ENCODE assay signal across 1 cellular context in the genomic region with DNA sequence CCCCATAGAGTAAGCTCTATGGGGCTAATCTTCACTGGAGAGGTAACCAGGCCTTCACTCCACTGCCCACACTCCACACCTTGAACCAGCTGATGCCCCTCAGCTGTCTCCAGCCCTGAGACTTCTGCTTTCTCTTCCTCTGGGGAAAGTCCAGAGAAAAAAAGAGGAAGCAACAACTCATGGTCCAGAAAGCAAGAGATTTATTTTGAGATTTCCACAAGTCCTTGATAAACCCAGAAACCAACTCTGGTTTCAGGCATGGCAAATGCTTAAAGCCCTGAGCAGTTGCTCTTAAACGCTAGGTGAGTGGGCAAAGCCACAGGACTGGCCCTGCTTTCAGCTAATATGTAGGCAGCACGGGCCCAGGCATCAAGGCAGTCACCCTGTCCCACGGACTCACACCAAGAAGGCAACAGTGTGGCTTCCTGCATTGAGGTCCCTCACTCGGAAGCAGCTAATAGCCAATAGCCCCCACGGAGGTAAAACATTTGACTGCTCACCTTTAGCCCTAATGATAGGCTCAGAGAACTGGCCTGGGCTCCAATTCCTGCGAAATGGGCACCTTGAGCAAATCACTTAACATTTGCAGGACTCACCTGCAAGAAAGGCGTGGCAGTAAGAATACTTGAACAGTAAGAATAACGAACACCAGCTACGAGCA.
A peak's percentile ranks its signal among the peaks of the same experiment; 100 is the strongest.
TF ChIP-seq lines count a peak whose summit lies in the region.

No MANE protein-coding gene starts in this region.

TF ChIP-seq in GM12878, 131 proteins besides CTCF, POLR2A, EP300 and RAD21 (continued from another document and continues in another):
- TF ChIP-seq, protein P1, sequence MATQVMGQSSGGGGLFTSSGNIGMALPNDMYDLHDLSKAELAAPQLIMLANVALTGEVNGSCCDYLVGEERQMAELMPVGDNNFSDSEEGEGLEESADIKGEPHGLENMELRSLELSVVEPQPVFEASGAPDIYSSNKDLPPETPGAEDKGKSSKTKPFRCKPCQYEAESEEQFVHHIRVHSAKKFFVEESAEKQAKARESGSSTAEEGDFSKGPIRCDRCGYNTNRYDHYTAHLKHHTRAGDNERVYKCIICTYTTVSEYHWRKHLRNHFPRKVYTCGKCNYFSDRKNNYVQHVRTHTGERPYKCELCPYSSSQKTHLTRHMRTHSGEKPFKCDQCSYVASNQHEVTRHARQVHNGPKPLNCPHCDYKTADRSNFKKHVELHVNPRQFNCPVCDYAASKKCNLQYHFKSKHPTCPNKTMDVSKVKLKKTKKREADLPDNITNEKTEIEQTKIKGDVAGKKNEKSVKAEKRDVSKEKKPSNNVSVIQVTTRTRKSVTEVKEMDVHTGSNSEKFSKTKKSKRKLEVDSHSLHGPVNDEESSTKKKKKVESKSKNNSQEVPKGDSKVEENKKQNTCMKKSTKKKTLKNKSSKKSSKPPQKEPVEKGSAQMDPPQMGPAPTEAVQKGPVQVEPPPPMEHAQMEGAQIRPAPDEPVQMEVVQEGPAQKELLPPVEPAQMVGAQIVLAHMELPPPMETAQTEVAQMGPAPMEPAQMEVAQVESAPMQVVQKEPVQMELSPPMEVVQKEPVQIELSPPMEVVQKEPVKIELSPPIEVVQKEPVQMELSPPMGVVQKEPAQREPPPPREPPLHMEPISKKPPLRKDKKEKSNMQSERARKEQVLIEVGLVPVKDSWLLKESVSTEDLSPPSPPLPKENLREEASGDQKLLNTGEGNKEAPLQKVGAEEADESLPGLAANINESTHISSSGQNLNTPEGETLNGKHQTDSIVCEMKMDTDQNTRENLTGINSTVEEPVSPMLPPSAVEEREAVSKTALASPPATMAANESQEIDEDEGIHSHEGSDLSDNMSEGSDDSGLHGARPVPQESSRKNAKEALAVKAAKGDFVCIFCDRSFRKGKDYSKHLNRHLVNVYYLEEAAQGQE (IDR thresholded peaks at IDR 0.05; ENCODE audit: low read depth, low read length): no peak
- TF ChIP-seq CBFB (IDR thresholded peaks at IDR 0.05; ENCODE audit: low read depth) (peak; percentile 49; the same call in 1 of the 2 replicates), ZZZ3 (IDR thresholded peaks at IDR 0.05; ENCODE audit: control insufficient read depth, insufficient read length, low read depth) (no peak), CHD2 (IDR thresholded peaks at IDR 0.05; ENCODE audit: borderline replicate concordance, low read depth, low read length) (no peak), SMAD1 (IDR thresholded peaks at IDR 0.05; ENCODE audit: low read depth, partially characterized antibody) (no peak), MYB (IDR thresholded peaks at IDR 0.05; ENCODE audit: borderline replicate concordance, low read depth, low read length) (no peak), ZNF207 (IDR thresholded peaks at IDR 0.05; ENCODE audit: borderline replicate concordance) (no peak), POLR2AphosphoS2 (IDR thresholded peaks at IDR 0.05; ENCODE audit: low read depth, low read length) (no peak), ZBED1 (IDR thresholded peaks at IDR 0.05; ENCODE audit: borderline replicate concordance) (peak; percentile 56; the same call in 1 of the 2 replicates), HDAC6 (IDR thresholded peaks at IDR 0.05; ENCODE audit: unreplicated experiment) (no peak), FOS (IDR thresholded peaks at IDR 0.05; ENCODE audit: borderline replicate concordance, extremely low read depth, insufficient read length) (no peak), EZH2 (IDR thresholded peaks at IDR 0.05; ENCODE audit: borderline replicate concordance, control insufficient read depth, low read depth, low read length) (no peak)
- TF ChIP-seq, protein P2, sequence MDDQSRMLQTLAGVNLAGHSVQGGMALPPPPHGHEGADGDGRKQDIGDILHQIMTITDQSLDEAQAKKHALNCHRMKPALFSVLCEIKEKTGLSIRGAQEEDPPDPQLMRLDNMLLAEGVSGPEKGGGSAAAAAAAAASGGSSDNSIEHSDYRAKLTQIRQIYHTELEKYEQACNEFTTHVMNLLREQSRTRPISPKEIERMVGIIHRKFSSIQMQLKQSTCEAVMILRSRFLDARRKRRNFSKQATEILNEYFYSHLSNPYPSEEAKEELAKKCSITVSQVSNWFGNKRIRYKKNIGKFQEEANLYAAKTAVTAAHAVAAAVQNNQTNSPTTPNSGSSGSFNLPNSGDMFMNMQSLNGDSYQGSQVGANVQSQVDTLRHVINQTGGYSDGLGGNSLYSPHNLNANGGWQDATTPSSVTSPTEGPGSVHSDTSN (IDR thresholded peaks at IDR 0.05; ENCODE audit: insufficient replicate concordance, low read depth, low read length): peak; percentile 83
- TF ChIP-seq, protein P3, sequence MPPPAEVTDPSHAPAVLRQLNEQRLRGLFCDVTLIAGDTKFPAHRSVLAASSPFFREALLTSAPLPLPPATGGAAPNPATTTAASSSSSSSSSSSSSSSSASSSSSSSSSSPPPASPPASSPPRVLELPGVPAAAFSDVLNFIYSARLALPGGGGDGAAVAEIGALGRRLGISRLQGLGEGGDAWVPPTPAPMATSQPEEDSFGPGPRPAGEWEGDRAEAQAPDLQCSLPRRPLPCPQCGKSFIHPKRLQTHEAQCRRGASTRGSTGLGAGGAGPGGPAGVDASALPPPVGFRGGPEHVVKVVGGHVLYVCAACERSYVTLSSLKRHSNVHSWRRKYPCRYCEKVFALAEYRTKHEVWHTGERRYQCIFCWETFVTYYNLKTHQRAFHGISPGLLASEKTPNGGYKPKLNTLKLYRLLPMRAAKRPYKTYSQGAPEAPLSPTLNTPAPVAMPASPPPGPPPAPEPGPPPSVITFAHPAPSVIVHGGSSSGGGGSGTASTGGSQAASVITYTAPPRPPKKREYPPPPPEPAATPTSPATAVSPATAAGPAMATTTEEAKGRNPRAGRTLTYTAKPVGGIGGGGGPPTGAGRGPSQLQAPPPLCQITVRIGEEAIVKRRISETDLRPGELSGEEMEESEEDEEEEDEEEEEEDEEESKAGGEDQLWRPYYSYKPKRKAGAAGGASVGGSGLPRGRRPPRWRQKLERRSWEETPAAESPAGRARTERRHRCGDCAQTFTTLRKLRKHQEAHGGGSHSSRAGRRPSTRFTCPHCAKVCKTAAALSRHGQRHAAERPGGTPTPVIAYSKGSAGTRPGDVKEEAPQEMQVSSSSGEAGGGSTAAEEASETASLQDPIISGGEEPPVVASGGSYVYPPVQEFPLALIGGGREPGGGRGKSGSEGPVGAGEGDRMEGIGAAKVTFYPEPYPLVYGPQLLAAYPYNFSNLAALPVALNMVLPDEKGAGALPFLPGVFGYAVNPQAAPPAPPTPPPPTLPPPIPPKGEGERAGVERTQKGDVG (CRISPR knock-in tag; IDR thresholded peaks at IDR 0.05): no peak
- TF ChIP-seq, protein P4, sequence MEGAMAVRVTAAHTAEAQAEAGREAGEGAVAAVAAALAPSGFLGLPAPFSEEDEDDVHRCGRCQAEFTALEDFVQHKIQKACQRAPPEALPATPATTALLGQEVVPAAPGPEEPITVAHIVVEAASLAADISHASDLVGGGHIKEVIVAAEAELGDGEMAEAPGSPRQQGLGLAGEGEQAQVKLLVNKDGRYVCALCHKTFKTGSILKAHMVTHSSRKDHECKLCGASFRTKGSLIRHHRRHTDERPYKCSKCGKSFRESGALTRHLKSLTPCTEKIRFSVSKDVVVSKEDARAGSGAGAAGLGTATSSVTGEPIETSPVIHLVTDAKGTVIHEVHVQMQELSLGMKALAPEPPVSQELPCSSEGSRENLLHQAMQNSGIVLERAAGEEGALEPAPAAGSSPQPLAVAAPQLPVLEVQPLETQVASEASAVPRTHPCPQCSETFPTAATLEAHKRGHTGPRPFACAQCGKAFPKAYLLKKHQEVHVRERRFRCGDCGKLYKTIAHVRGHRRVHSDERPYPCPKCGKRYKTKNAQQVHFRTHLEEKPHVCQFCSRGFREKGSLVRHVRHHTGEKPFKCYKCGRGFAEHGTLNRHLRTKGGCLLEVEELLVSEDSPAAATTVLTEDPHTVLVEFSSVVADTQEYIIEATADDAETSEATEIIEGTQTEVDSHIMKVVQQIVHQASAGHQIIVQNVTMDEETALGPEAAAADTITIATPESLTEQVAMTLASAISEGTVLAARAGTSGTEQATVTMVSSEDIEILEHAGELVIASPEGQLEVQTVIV (IDR thresholded peaks at IDR 0.05; ENCODE audit: borderline replicate concordance, partially characterized antibody): no peak
- TF ChIP-seq, protein P5, sequence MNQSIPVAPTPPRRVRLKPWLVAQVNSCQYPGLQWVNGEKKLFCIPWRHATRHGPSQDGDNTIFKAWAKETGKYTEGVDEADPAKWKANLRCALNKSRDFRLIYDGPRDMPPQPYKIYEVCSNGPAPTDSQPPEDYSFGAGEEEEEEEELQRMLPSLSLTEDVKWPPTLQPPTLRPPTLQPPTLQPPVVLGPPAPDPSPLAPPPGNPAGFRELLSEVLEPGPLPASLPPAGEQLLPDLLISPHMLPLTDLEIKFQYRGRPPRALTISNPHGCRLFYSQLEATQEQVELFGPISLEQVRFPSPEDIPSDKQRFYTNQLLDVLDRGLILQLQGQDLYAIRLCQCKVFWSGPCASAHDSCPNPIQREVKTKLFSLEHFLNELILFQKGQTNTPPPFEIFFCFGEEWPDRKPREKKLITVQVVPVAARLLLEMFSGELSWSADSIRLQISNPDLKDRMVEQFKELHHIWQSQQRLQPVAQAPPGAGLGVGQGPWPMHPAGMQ (IDR thresholded peaks at IDR 0.05; ENCODE audit: borderline replicate concordance): no peak
- TF ChIP-seq, protein P6, sequence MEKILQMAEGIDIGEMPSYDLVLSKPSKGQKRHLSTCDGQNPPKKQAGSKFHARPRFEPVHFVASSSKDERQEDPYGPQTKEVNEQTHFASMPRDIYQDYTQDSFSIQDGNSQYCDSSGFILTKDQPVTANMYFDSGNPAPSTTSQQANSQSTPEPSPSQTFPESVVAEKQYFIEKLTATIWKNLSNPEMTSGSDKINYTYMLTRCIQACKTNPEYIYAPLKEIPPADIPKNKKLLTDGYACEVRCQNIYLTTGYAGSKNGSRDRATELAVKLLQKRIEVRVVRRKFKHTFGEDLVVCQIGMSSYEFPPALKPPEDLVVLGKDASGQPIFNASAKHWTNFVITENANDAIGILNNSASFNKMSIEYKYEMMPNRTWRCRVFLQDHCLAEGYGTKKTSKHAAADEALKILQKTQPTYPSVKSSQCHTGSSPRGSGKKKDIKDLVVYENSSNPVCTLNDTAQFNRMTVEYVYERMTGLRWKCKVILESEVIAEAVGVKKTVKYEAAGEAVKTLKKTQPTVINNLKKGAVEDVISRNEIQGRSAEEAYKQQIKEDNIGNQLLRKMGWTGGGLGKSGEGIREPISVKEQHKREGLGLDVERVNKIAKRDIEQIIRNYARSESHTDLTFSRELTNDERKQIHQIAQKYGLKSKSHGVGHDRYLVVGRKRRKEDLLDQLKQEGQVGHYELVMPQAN (conservative IDR thresholded peaks at IDR 0.05): no peak; the same call in 1 of the 2 replicates
- TF ChIP-seq, protein P7, sequence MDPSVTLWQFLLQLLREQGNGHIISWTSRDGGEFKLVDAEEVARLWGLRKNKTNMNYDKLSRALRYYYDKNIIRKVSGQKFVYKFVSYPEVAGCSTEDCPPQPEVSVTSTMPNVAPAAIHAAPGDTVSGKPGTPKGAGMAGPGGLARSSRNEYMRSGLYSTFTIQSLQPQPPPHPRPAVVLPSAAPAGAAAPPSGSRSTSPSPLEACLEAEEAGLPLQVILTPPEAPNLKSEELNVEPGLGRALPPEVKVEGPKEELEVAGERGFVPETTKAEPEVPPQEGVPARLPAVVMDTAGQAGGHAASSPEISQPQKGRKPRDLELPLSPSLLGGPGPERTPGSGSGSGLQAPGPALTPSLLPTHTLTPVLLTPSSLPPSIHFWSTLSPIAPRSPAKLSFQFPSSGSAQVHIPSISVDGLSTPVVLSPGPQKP (IDR thresholded peaks at IDR 0.05; ENCODE audit: low read depth, low read length): no peak
- TF ChIP-seq, protein P8, sequence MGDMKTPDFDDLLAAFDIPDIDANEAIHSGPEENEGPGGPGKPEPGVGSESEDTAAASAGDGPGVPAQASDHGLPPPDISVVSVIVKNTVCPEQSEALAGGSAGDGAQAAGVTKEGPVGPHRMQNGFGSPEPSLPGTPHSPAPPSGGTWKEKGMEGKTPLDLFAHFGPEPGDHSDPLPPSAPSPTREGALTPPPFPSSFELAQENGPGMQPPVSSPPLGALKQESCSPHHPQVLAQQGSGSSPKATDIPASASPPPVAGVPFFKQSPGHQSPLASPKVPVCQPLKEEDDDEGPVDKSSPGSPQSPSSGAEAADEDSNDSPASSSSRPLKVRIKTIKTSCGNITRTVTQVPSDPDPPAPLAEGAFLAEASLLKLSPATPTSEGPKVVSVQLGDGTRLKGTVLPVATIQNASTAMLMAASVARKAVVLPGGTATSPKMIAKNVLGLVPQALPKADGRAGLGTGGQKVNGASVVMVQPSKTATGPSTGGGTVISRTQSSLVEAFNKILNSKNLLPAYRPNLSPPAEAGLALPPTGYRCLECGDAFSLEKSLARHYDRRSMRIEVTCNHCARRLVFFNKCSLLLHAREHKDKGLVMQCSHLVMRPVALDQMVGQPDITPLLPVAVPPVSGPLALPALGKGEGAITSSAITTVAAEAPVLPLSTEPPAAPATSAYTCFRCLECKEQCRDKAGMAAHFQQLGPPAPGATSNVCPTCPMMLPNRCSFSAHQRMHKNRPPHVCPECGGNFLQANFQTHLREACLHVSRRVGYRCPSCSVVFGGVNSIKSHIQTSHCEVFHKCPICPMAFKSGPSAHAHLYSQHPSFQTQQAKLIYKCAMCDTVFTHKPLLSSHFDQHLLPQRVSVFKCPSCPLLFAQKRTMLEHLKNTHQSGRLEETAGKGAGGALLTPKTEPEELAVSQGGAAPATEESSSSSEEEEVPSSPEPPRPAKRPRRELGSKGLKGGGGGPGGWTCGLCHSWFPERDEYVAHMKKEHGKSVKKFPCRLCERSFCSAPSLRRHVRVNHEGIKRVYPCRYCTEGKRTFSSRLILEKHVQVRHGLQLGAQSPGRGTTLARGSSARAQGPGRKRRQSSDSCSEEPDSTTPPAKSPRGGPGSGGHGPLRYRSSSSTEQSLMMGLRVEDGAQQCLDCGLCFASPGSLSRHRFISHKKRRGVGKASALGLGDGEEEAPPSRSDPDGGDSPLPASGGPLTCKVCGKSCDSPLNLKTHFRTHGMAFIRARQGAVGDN (IDR thresholded peaks at IDR 0.05): peak; percentile 78; the same call in 1 of the 2 replicates
- TF ChIP-seq, protein P9, sequence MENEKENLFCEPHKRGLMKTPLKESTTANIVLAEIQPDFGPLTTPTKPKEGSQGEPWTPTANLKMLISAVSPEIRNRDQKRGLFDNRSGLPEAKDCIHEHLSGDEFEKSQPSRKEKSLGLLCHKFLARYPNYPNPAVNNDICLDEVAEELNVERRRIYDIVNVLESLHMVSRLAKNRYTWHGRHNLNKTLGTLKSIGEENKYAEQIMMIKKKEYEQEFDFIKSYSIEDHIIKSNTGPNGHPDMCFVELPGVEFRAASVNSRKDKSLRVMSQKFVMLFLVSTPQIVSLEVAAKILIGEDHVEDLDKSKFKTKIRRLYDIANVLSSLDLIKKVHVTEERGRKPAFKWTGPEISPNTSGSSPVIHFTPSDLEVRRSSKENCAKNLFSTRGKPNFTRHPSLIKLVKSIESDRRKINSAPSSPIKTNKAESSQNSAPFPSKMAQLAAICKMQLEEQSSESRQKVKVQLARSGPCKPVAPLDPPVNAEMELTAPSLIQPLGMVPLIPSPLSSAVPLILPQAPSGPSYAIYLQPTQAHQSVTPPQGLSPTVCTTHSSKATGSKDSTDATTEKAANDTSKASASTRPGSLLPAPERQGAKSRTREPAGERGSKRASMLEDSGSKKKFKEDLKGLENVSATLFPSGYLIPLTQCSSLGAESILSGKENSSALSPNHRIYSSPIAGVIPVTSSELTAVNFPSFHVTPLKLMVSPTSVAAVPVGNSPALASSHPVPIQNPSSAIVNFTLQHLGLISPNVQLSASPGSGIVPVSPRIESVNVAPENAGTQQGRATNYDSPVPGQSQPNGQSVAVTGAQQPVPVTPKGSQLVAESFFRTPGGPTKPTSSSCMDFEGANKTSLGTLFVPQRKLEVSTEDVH (IDR thresholded peaks at IDR 0.05; ENCODE audit: low read depth, partially characterized antibody): no peak
- TF ChIP-seq, protein P10, sequence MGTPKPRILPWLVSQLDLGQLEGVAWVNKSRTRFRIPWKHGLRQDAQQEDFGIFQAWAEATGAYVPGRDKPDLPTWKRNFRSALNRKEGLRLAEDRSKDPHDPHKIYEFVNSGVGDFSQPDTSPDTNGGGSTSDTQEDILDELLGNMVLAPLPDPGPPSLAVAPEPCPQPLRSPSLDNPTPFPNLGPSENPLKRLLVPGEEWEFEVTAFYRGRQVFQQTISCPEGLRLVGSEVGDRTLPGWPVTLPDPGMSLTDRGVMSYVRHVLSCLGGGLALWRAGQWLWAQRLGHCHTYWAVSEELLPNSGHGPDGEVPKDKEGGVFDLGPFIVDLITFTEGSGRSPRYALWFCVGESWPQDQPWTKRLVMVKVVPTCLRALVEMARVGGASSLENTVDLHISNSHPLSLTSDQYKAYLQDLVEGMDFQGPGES (IDR thresholded peaks at IDR 0.05): no peak
